Comparison of ENCODE assay signal across 25 cellular contexts in the genomic region with DNA sequence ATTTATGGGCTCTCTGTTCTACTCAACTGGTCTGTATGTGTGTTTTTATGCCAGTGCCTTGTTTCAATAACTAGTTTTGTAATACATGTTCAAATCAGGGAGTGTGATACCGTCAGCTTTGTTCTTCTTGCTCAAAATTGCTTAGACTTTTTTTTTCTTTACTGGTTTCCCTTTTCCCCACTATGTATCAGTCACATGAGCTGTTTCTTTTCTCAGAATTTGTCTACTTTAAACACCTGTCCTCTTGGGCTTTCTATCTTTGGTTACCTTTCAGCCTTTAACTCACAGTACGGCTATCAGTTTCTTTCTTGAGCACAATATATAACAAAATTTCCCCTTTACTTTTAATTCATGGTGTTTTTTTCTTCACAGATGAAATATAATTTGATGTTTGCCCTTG. TPM values are rescaled to one million over a fixed set of nuclear protein-coding genes. Genes with fewer than 3 reads are reported as not detected.
DNase-seq lines count a peak whose midpoint lies in the region; ATAC-seq and TF ChIP-seq lines count a peak whose summit lies in the region.
"Had no signal": no experiment of that assay in that cellular context is flagged by ENCODE, and none has a peak within 500 bp of the region (broad histone marks: within the 10 kb centered on the region; RNA-seq: fewer than 3 reads in every experiment).

No MANE protein-coding gene starts in this region.

- peaks cover 11% of the 10 kb centered on the region; the same call in 1 of the 2 replicates for H3F3A ChIP-seq in MM.1S (ENCODE audit: insufficient read depth, low read length)
- no peaks in the 10 kb centered on the region for H3F3A ChIP-seq in OCI-LY1 (ENCODE audit: insufficient read depth, low read length)

- H3K9me2 ChIP-seq in MM.1S (replicated peaks; ENCODE audit: insufficient read depth, low read length) (no peaks in the 10 kb centered on the region), OCI-LY1 (ENCODE audit: low read depth, low read length) (no peaks in the 10 kb centered on the region)

- peak overlapping the region; percentile 38; the same call in 1 of the 2 replicates for H3K4me3 ChIP-seq in MM.1S (ENCODE audit: low read length)
- no peak overlapping the region for H3K4me3 ChIP-seq in OCI-LY1 (ENCODE audit: low read depth, low read length, poor library complexity, severe bottlenecking)
- H3K4me3 ChIP-seq: BLaER1, GM12878 had no signal

- no peaks in the 10 kb centered on the region for H3K27me3 ChIP-seq in MM.1S (replicated peaks; ENCODE audit: insufficient read depth, low read length)
- no peaks in the 10 kb centered on the region for H3K27me3 ChIP-seq in OCI-LY1 (ENCODE audit: insufficient read depth, low read length)
- H3K27me3 ChIP-seq: BE2C, BLaER1 had no signal

- H3K9ac ChIP-seq in MM.1S (ENCODE audit: low read length) (peak overlapping the region; percentile 13; the same call in 1 of the 2 replicates), OCI-LY1 (ENCODE audit: low read length) (no peak overlapping the region)
- H3K9ac ChIP-seq: BLaER1 had no signal

- H2AFZ ChIP-seq in MM.1S (ENCODE audit: low read length): peak overlapping the region; percentile 18; the same call in 1 of the 2 replicates
- 0 out of 2 replicates have a peak overlapping the region, but pooled peaks have one; percentile 7 for H2AFZ ChIP-seq in OCI-LY1 (ENCODE audit: low read length)

- H3K4me3 Mint-ChIP-seq in stimulated activated naive CD8-positive, alpha-beta T cell treated with anti-CD3 and anti-CD28 coated beads, Interleukin-15, amount 100 ng/mL, for 72 hours: no peak overlapping the region
- H3K4me3 Mint-ChIP-seq: CD14-positive monocyte; CD4-positive, alpha-beta memory T cell; CD4-positive, CD25-positive, alpha-beta regulatory T cell; CD8-positive, alpha-beta memory T cell had no signal

- H3K9me3 ChIP-seq in MM.1S (replicated peaks; ENCODE audit: insufficient read depth, low read length) (no peaks in the 10 kb centered on the region), OCI-LY1 (ENCODE audit: low read length) (0 out of 2 replicates have a peak, but pooled peaks cover 3% of the 10 kb centered on the region)
- H3K9me3 ChIP-seq: BE2C, BLaER1 had no signal

- peaks cover 29% of the 10 kb centered on the region for H3K4me1 ChIP-seq in MM.1S (ENCODE audit: low read length)
- peaks cover 5% of the 10 kb centered on the region for H3K4me1 ChIP-seq in OCI-LY1 (ENCODE audit: insufficient read depth, low read length, severe bottlenecking)
- H3K4me1 ChIP-seq: BE2C had no signal

- peaks cover 1% of the 10 kb centered on the region for H3K4me1 Mint-ChIP-seq in stimulated activated naive CD8-positive, alpha-beta T cell treated with anti-CD3 and anti-CD28 coated beads, Interleukin-15, amount 100 ng/mL, for 72 hours
- H3K4me1 Mint-ChIP-seq: CD14-positive monocyte; CD4-positive, CD25-positive, alpha-beta regulatory T cell; CD8-positive, alpha-beta memory T cell had no signal

- TF ChIP-seq CTCF in MM.1S (IDR thresholded peaks at IDR 0.05; ENCODE audit: low read length): no peak
- TF ChIP-seq CTCF in OCI-LY1 (IDR thresholded peaks at IDR 0.05; ENCODE audit: low read length): no peak

- no peaks in the 10 kb centered on the region for H4K20me1 ChIP-seq in MM.1S (ENCODE audit: insufficient read depth, low read length)
- H4K20me1 ChIP-seq in OCI-LY1 (ENCODE audit: insufficient read depth, low read length): no peaks in the 10 kb centered on the region
- H4K20me1 ChIP-seq: BLaER1 had no signal

- peak; percentile 85 for DNase-seq in MM.1S
- DNase-seq in occipital lobe (lab: John Stamatoyannopoulos, UW): no peak
- no peak for DNase-seq in stimulated activated naive CD8-positive, alpha-beta T cell treated with anti-CD3 and anti-CD28 coated beads, Interleukin-15, amount 100 ng/mL, for 72 hours
- DNase-seq: 8988T; ACHN; BE2C; C1 segment of cervical spinal cord; CD4-positive, alpha-beta memory T cell; CD4-positive, CD25-positive, alpha-beta regulatory T cell; CD8-positive, alpha-beta memory T cell; COR-L47; DMS 273 treated with DMSO at 0.1 percent for 48 hours; DMS153; DMS53; DMS79; DND-41; EL; GDM1 had no signal

- peaks cover 0 to 5% of the 10 kb centered on the region in 2 donors for H3K9me3 Mint-ChIP-seq in stimulated activated naive CD8-positive, alpha-beta T cell treated with anti-CD3 and anti-CD28 coated beads, Interleukin-15, amount 100 ng/mL, for 72 hours

- H3K36me3 ChIP-seq in MM.1S (replicated peaks; ENCODE audit: insufficient read depth, low read length) (no peaks in the 10 kb centered on the region), OCI-LY1 (ENCODE audit: insufficient read depth, low read length) (no peaks in the 10 kb centered on the region)
- H3K36me3 ChIP-seq: BE2C, BLaER1 had no signal

- ATAC-seq in HG02870 (IDR thresholded peaks at IDR 0.05; ENCODE audit: unreplicated experiment): no peak
- no peak for ATAC-seq in stimulated activated naive CD8-positive, alpha-beta T cell treated with anti-CD3 and anti-CD28 coated beads, Interleukin-15, amount 100 ng/mL, for 72 hours
- ATAC-seq: GM12878 had no signal

- peaks cover 20% of the 10 kb centered on the region for H3K27me3 Mint-ChIP-seq in stimulated activated naive CD8-positive, alpha-beta T cell treated with anti-CD3 and anti-CD28 coated beads, Interleukin-15, amount 100 ng/mL, for 72 hours
- H3K27me3 Mint-ChIP-seq: CD4-positive, CD25-positive, alpha-beta regulatory T cell; CD8-positive, alpha-beta memory T cell had no signal

- H3K27ac ChIP-seq in MM.1S (ENCODE audit: low read length) (peak overlapping the region; percentile 72), OCI-LY1 (ENCODE audit: low read depth, low read length, poor library complexity, severe bottlenecking) (no peak overlapping the region)
- H3K27ac ChIP-seq: BLaER1 had no signal

- no peak overlapping the region for H3K27ac Mint-ChIP-seq in stimulated activated naive CD8-positive, alpha-beta T cell treated with anti-CD3 and anti-CD28 coated beads, Interleukin-15, amount 100 ng/mL, for 72 hours
- H3K27ac Mint-ChIP-seq: CD14-positive monocyte; CD4-positive, alpha-beta memory T cell; CD4-positive, CD25-positive, alpha-beta regulatory T cell; CD8-positive, alpha-beta memory T cell had no signal

- H3K79me2 ChIP-seq in MM.1S (ENCODE audit: low read length) (no peaks in the 10 kb centered on the region), OCI-LY1 (ENCODE audit: insufficient read depth, low read length) (no peaks in the 10 kb centered on the region)

- H3K4me2 ChIP-seq in MM.1S (ENCODE audit: low read depth, low read length) (peak overlapping the region; percentile 55), OCI-LY1 (ENCODE audit: low read length) (no peak overlapping the region)
- H3K4me2 ChIP-seq: BLaER1 had no signal

RNA-seq across cellular contexts. Expression of a gene that starts 5.4 kb away (rescaled TPM):
- 5.0 TPM for total RNA-seq in occipital lobe
- total RNA-seq: CD4-positive, alpha-beta memory T cell; CD4-positive, CD25-positive, alpha-beta regulatory T cell; CD8-positive, alpha-beta memory T cell; Daoy; G401; GM12878 had no signal
